ENCODE assay signal across 9 cellular contexts in genomic region chr6:31831350-31832215, GRCh38. TPM values are rescaled to one million over a fixed set of nuclear protein-coding genes. Genes with fewer than 3 reads are reported as not detected.
DNase-seq lines count a peak whose midpoint lies in the region; ATAC-seq and TF ChIP-seq lines count a peak whose summit lies in the region.
"Had no signal": no experiment of that assay in that cellular context is flagged by ENCODE, and none has a peak within 500 bp of the region (broad histone marks: within the 10 kb centered on the region; RNA-seq: fewer than 3 reads in every experiment).

No MANE protein-coding gene starts in this region.

- in situ Hi-C loops in astrocyte of the spinal cord (cut with HindIII; ENCODE audit: low sequenced_read_pairs) = no loop called here

- H3K36me3 ChIP-seq in A673 (ENCODE audit: insufficient read depth, low read length, poor library complexity, severe bottlenecking) (peaks cover 8% of the 10 kb centered on the region), HUES48 (ENCODE audit: control insufficient read depth, insufficient read depth, low read length) (peaks cover 10% of the 10 kb centered on the region), mucosa of rectum (ENCODE audit: control insufficient read depth in 2 of 2, insufficient read depth in 2 of 2, low read length in 2 of 2) (peaks cover 0 to 3% of the 10 kb centered on the region in 2 donors)

- intact Hi-C loops in A673 (cut with micrococcal nuclease; ENCODE audit: unreplicated experiment) = loop anchor here (2.0 to 5.0 kb wide), 3 partner anchors 39 to 289 kb away; partner anchors contain the start of genes DDX39B and LY6G5C

- CTCF ChIA-PET in A673 (lab: Charles Lee) = interaction anchor here (0.6 to 0.7 kb wide), 2 partner anchors 91 to 1746 kb away, joined by 3 to 14 read pairs; no protein-coding TSS in a partner anchor

- ATAC-seq in GM19397 (IDR thresholded peaks at IDR 0.05; ENCODE audit: unreplicated experiment) (no peak), HG03571 (IDR thresholded peaks at IDR 0.05; ENCODE audit: unreplicated experiment) (no peak), HG02973 (IDR thresholded peaks at IDR 0.05; ENCODE audit: unreplicated experiment) (no peak)

- H3K4me3 ChIP-seq in A673 (ENCODE audit: low read depth, low read length, poor library complexity, severe bottlenecking) (peak overlapping the region; percentile 66), HUES48 (ENCODE audit: low read depth, low read length) (peak overlapping the region; percentile 71; the same call in 1 of the 2 replicates), astrocyte of the spinal cord (ENCODE audit: low read depth, low read length) (peak overlapping the region; percentile 72), mucosa of rectum (ENCODE audit: low read length in 2 of 2) (peak overlapping the region; percentile 77 to 83)

- no peak for DNase-seq in A673 (ENCODE audit: low spot score)
- no peak for DNase-seq in astrocyte of the spinal cord (ENCODE audit: low read depth, low spot score)
- no peak for DNase-seq in stimulated activated CD8-positive, alpha-beta memory T cell treated with anti-CD3 and anti-CD28 coated beads, Interleukin-4, amount 100 ng/mL, for 48 hours
- DNase-seq: activated CD4-positive, alpha-beta T cell treated with anti-CD3 and anti-CD28 coated beads, Interleukin-2, amount 50 U/mL, for 4 hours had no signal

- no peak for TF ChIP-seq CTCF in A673 (conservative IDR thresholded peaks at IDR 0.05; ENCODE audit: low read depth, low read length)
- TF ChIP-seq CTCF in astrocyte of the spinal cord (IDR thresholded peaks at IDR 0.05; ENCODE audit: low read depth, low read length) = no peak

- POLR2A ChIA-PET in A673 (lab: Charles Lee; ENCODE audit: low non-redundant PET) = interaction anchor here (0.7 kb wide), 1 partner anchor 101 kb away, joined by 3 read pairs; no protein-coding TSS in a partner anchor

- peaks cover 13% of the 10 kb centered on the region for H3K4me1 ChIP-seq in A673 (ENCODE audit: insufficient read depth, low read length, poor library complexity, severe bottlenecking)
- peaks cover 6% of the 10 kb centered on the region; the same call in 1 of the 2 replicates for H3K4me1 ChIP-seq in HUES48 (ENCODE audit: control insufficient read depth, insufficient read depth, low read length)
- peaks cover 32 to 40% of the 10 kb centered on the region in 2 donors for H3K4me1 ChIP-seq in mucosa of rectum (ENCODE audit: control insufficient read depth in 2 of 2, insufficient read depth in 2 of 2, low read length in 2 of 2)

- no peak overlapping the region for H3K9ac ChIP-seq in HUES48 (ENCODE audit: low read depth, low read length)
- H3K9ac ChIP-seq in mucosa of rectum (ENCODE audit: low read depth in 1 of 2, low read length in 2 of 2) = peak overlapping the region; percentile 43 to 89

- no peaks in the 10 kb centered on the region for H3K9me3 ChIP-seq in A673 (ENCODE audit: low read depth, low read length, poor library complexity, severe bottlenecking)
- H3K9me3 ChIP-seq in HUES48 (ENCODE audit: control insufficient read depth, insufficient read depth, low read length) = no peaks in the 10 kb centered on the region
- no peaks in the 10 kb centered on the region for H3K9me3 ChIP-seq in mucosa of rectum (ENCODE audit: control insufficient read depth in 2 of 2, low read length in 2 of 2)

- H3K27ac ChIP-seq in A673 (ENCODE audit: low read depth, low read length, poor library complexity, severe bottlenecking) = no peak overlapping the region
- H3K27ac ChIP-seq in HUES48 (ENCODE audit: low read depth, low read length) = no peak overlapping the region
- H3K27ac ChIP-seq in mucosa of rectum (ENCODE audit: low read depth in 2 of 2, low read length in 2 of 2) = peak overlapping the region; percentile 79 to 92

- BruUV-seq in A673 (replicated peaks; lab: Mats Ljungman, UMichigan) = no TSS peak

- H3K27me3 ChIP-seq in A673 (replicated peaks; ENCODE audit: insufficient read depth, low read depth, low read length, poor library complexity) (no peaks in the 10 kb centered on the region), HUES48 (ENCODE audit: control insufficient read depth, insufficient read depth, low read length) (no peaks in the 10 kb centered on the region), mucosa of rectum (ENCODE audit: control insufficient read depth in 2 of 2, insufficient read depth in 2 of 2, low read length in 2 of 2) (no peaks in the 10 kb centered on the region)

RNA-seq across cellular contexts. Expression of gene HSPA1B, which starts 4.0 kb away (rescaled TPM):
- total RNA-seq in A673 (2021) = 116 and 131 TPM in 2 replicates

RNA-seq across cellular contexts. Expression of gene HSPA1A, which starts 16.2 kb away (rescaled TPM):
- 113 and 129 TPM in 2 replicates for total RNA-seq in A673 (2021)

RNA-seq across cellular contexts. Expression of gene HSPA1L, which starts 16.5 kb away (rescaled TPM):
- 1.1 and 1.4 TPM in 2 replicates for total RNA-seq in A673 (2021)

RNA-seq across cellular contexts. Expression of gene LSM2, which starts 24.8 kb away (rescaled TPM):
- 99.8 and 104 TPM in 2 replicates for total RNA-seq in A673 (2021)

RNA-seq across cellular contexts. Expression of gene NEU1, which starts 31.0 kb away (rescaled TPM):
- total RNA-seq in A673 (2021) = 28.5 and 34.3 TPM in 2 replicates

Comparison
In these comparisons a context has a peak if more than half of its experiments do, and no peak if none do; other contexts are left out.
1. H3K27ac ChIP-seq: peak in mucosa of rectum (2 of 2); none in A673 (single experiment) and HUES48 (single experiment).
2. Peak in every context shown above with its lines, with median percentiles within 50 percentile points of each other: H3K4me3 ChIP-seq.